In genomic region chr13:67134322-67135129, GRCh38 we compare ENCODE assay signal across 9 cellular contexts.
A peak's percentile ranks its signal among the peaks of the same experiment; 100 is the strongest.
DNase-seq lines count a peak whose midpoint lies in the region; ATAC-seq and TF ChIP-seq lines count a peak whose summit lies in the region.
"Had no signal": no experiment of that assay in that cellular context is flagged by ENCODE, and none has a peak within 500 bp of the region (broad histone marks: within the 10 kb centered on the region; RNA-seq: fewer than 3 reads in every experiment).

No MANE protein-coding gene starts in this region.

- no peak for ATAC-seq in naive thymus-derived CD4-positive, alpha-beta T cell
- no peak for ATAC-seq in GM18861 (IDR thresholded peaks at IDR 0.05; ENCODE audit: unreplicated experiment)
- no peak for ATAC-seq in activated CD8-positive, alpha-beta memory T cell treated with anti-CD3 and anti-CD28 coated beads, Interleukin-2, amount 10 ng/mL, durations not matched to agents 7 days and 5 days

- H3K27ac ChIP-seq in naive thymus-derived CD4-positive, alpha-beta T cell (ENCODE audit: low read depth, low read length): no peak overlapping the region
- no peak overlapping the region for H3K27ac ChIP-seq in uterus

- no peaks in the 10 kb centered on the region for H3K27me3 ChIP-seq in naive thymus-derived CD4-positive, alpha-beta T cell (ENCODE audit: control insufficient read depth in 2 of 2, insufficient read depth in 2 of 2, low read length in 2 of 2)
- H3K27me3 ChIP-seq in uterus: no peaks in the 10 kb centered on the region

- H3K4me1 Mint-ChIP-seq in chondrocyte (ENCODE audit: low read depth): peaks cover 28% of the 10 kb centered on the region
- H3K4me1 Mint-ChIP-seq in naive thymus-derived CD4-positive, alpha-beta T cell: peaks cover 0 to 5% (median 2%) of the 10 kb centered on the region in 7 donors
- H3K4me1 Mint-ChIP-seq in activated CD8-positive, alpha-beta memory T cell treated with anti-CD3 and anti-CD28 coated beads, Interleukin-2, amount 10 ng/mL, durations not matched to agents 7 days and 5 days: no peaks in the 10 kb centered on the region

- intact Hi-C loops in naive thymus-derived CD4-positive, alpha-beta T cell (cut with micrococcal nuclease): no loop called here
- intact Hi-C loops in uterus (cut with DNase I; ENCODE audit: low total_unique reads): no loop called here

- H3K36me3 ChIP-seq in naive thymus-derived CD4-positive, alpha-beta T cell (ENCODE audit: control insufficient read depth in 2 of 3, insufficient read depth in 3 of 3, low read length in 3 of 3): no peaks in the 10 kb centered on the region
- no peaks in the 10 kb centered on the region for H3K36me3 ChIP-seq in uterus

- no peaks in the 10 kb centered on the region for H3K9me3 Mint-ChIP-seq in chondrocyte (ENCODE audit: low read depth)
- no peaks in the 10 kb centered on the region for H3K9me3 Mint-ChIP-seq in naive thymus-derived CD4-positive, alpha-beta T cell
- H3K9me3 Mint-ChIP-seq in activated CD8-positive, alpha-beta memory T cell treated with anti-CD3 and anti-CD28 coated beads, Interleukin-2, amount 10 ng/mL, durations not matched to agents 7 days and 5 days (ENCODE audit: low read depth): no peaks in the 10 kb centered on the region
- H3K9me3 Mint-ChIP-seq: endodermal cell had no signal

- TF ChIP-seq CTCF in chondrocyte (IDR thresholded peaks at IDR 0.05) (no peak), uterus (IDR thresholded peaks at IDR 0.05) (no peak)

- no peaks in the 10 kb centered on the region for H3K27me3 Mint-ChIP-seq in chondrocyte (ENCODE audit: low read depth)
- H3K27me3 Mint-ChIP-seq in naive thymus-derived CD4-positive, alpha-beta T cell: no peaks in the 10 kb centered on the region
- no peaks in the 10 kb centered on the region for H3K27me3 Mint-ChIP-seq in activated CD8-positive, alpha-beta memory T cell treated with anti-CD3 and anti-CD28 coated beads, Interleukin-2, amount 10 ng/mL, durations not matched to agents 7 days and 5 days

- DNase-seq in DMS 273 treated with DMSO at 0.1 percent for 48 hours (lab: John Stamatoyannopoulos, UW) (peak; percentile 53), LHCN-M2 (ENCODE audit: low read depth) (peak; percentile 21), chondrocyte (ENCODE audit: low spot score) (no peak), uterus (no peak), cerebellum (ENCODE audit: low spot score) (no peak)
- DNase-seq in naive thymus-derived CD4-positive, alpha-beta T cell: no peak
- no peak for DNase-seq in activated CD8-positive, alpha-beta memory T cell treated with anti-CD3 and anti-CD28 coated beads, Interleukin-2, amount 10 ng/mL, durations not matched to agents 7 days and 5 days
- DNase-seq: endodermal cell had no signal

- no peaks in the 10 kb centered on the region for H3K36me3 Mint-ChIP-seq in chondrocyte (ENCODE audit: low read depth)
- H3K36me3 Mint-ChIP-seq in naive thymus-derived CD4-positive, alpha-beta T cell: no peaks in the 10 kb centered on the region
- no peaks in the 10 kb centered on the region for H3K36me3 Mint-ChIP-seq in activated CD8-positive, alpha-beta memory T cell treated with anti-CD3 and anti-CD28 coated beads, Interleukin-2, amount 10 ng/mL, durations not matched to agents 7 days and 5 days

- POLR2A ChIA-PET in naive thymus-derived CD4-positive, alpha-beta T cell (lab: Charles Lee): no interaction called here

- H3K27ac Mint-ChIP-seq in chondrocyte (ENCODE audit: unreplicated experiment): peak overlapping the region; percentile 77
- peak overlapping the region in 1 of 9 donors; percentile 26 for H3K27ac Mint-ChIP-seq in naive thymus-derived CD4-positive, alpha-beta T cell
- no peak overlapping the region for H3K27ac Mint-ChIP-seq in activated CD8-positive, alpha-beta memory T cell treated with anti-CD3 and anti-CD28 coated beads, Interleukin-2, amount 10 ng/mL, durations not matched to agents 7 days and 5 days
- H3K27ac Mint-ChIP-seq: endodermal cell had no signal

- H3K4me3 ChIP-seq in naive thymus-derived CD4-positive, alpha-beta T cell (ENCODE audit: low read length): no peak overlapping the region
- H3K4me3 ChIP-seq in uterus: no peak overlapping the region

- no peak for TF ChIP-seq POLR2A in uterus (IDR thresholded peaks at IDR 0.05)

- H3K4me1 ChIP-seq in naive thymus-derived CD4-positive, alpha-beta T cell (ENCODE audit: control insufficient read depth in 2 of 2, insufficient read depth in 2 of 2, low read length in 2 of 2): no peaks in the 10 kb centered on the region
- no peaks in the 10 kb centered on the region for H3K4me1 ChIP-seq in uterus

- CTCF ChIA-PET in naive thymus-derived CD4-positive, alpha-beta T cell (lab: Charles Lee): no interaction called here
- CTCF ChIA-PET in activated CD8-positive, alpha-beta memory T cell treated with anti-CD3 and anti-CD28 coated beads, Interleukin-2, amount 10 ng/mL, durations not matched to agents 7 days and 5 days (lab: Charles Lee): no interaction called here

- no peaks in the 10 kb centered on the region for H3K9me3 ChIP-seq in naive thymus-derived CD4-positive, alpha-beta T cell (ENCODE audit: control insufficient read depth in 2 of 3, low read length in 3 of 3)
- no peaks in the 10 kb centered on the region for H3K9me3 ChIP-seq in uterus

- peak overlapping the region; percentile 67 for H3K4me3 Mint-ChIP-seq in chondrocyte (ENCODE audit: unreplicated experiment)
- peak overlapping the region in 7 of 10 donors; percentile 7 to 72 (median 38) for H3K4me3 Mint-ChIP-seq in naive thymus-derived CD4-positive, alpha-beta T cell
- H3K4me3 Mint-ChIP-seq in activated CD8-positive, alpha-beta memory T cell treated with anti-CD3 and anti-CD28 coated beads, Interleukin-2, amount 10 ng/mL, durations not matched to agents 7 days and 5 days: no peak overlapping the region
- H3K4me3 Mint-ChIP-seq: endodermal cell had no signal

Comparison
In these comparisons a context has a peak if more than half of its experiments do, and no peak if none do; other contexts are left out.
1. DNase-seq: peak in DMS 273 treated with DMSO at 0.1 percent for 48 hours (single experiment) and LHCN-M2 (single experiment); none in chondrocyte (single experiment), naive thymus-derived CD4-positive, alpha-beta T cell (0 of 9), uterus (0 of 2), activated CD8-positive, alpha-beta memory T cell treated with anti-CD3 and anti-CD28 coated beads, Interleukin-2, amount 10 ng/mL, durations not matched to agents 7 days and 5 days (single experiment) and cerebellum (single experiment).